In genomic region chr5:93591323-93591945, GRCh38 we compare ENCODE assay signal across 1 cellular context.
A peak's percentile ranks its signal among the peaks of the same experiment; 100 is the strongest.
TF ChIP-seq lines count a peak whose summit lies in the region.

No MANE protein-coding gene starts in this region.

TF ChIP-seq in HepG2, 621 proteins besides CTCF, POLR2A, EP300 and RAD21:
- TF ChIP-seq, protein P1, sequence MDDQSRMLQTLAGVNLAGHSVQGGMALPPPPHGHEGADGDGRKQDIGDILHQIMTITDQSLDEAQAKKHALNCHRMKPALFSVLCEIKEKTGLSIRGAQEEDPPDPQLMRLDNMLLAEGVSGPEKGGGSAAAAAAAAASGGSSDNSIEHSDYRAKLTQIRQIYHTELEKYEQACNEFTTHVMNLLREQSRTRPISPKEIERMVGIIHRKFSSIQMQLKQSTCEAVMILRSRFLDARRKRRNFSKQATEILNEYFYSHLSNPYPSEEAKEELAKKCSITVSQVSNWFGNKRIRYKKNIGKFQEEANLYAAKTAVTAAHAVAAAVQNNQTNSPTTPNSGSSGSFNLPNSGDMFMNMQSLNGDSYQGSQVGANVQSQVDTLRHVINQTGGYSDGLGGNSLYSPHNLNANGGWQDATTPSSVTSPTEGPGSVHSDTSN (CRISPR knock-in tag; IDR thresholded peaks at IDR 0.05; ENCODE audit: borderline replicate concordance), result no peak
- 0 out of 2 replicates have a peak, but pooled peaks have one; percentile 41 for TF ChIP-seq RBFOX2 (IDR thresholded peaks at IDR 0.05; ENCODE audit: low read depth, low read length)
